ENCODE assay signal across 8 cellular contexts in genomic region chr18:70289351-70290330, GRCh38. TPM values are rescaled to one million over a fixed set of nuclear protein-coding genes. Genes with fewer than 3 reads are reported as not detected.
A peak's percentile ranks its signal among the peaks of the same experiment; 100 is the strongest.
DNase-seq lines count a peak whose midpoint lies in the region; ATAC-seq and TF ChIP-seq lines count a peak whose summit lies in the region.

No MANE protein-coding gene starts in this region.

- no peaks in the 10 kb centered on the region for H3K36me3 Mint-ChIP-seq in activated naive CD4-positive, alpha-beta T cell treated with anti-CD3 and anti-CD28 coated beads for 36 hours (ENCODE audit: low read depth)
- no peaks in the 10 kb centered on the region; the same call in 2 of the 3 replicates for H3K36me3 Mint-ChIP-seq in GM23338 (ENCODE audit: low read depth)
- H3K36me3 Mint-ChIP-seq in activated naive CD8-positive, alpha-beta T cell: no peaks in the 10 kb centered on the region

- no peaks in the 10 kb centered on the region for H3F3A ChIP-seq in GM23338 (replicated peaks; ENCODE audit: low read depth)

- H3K4me2 ChIP-seq in GM23338 (peak overlapping the region; percentile 97), KMS-11 (peak overlapping the region; percentile 78)

- H3K9me2 ChIP-seq in GM23338 (ENCODE audit: insufficient read depth): no peaks in the 10 kb centered on the region

- H3K9me3 ChIP-seq in heart left ventricle (peaks cover 0 to 4% (median 0%) of the 10 kb centered on the region in 12 donors), prostate gland (no peaks in the 10 kb centered on the region)

- peaks cover 4% of the 10 kb centered on the region for H3K4me1 Mint-ChIP-seq in activated naive CD4-positive, alpha-beta T cell treated with anti-CD3 and anti-CD28 coated beads for 36 hours (ENCODE audit: low read depth)
- peaks cover 29% of the 10 kb centered on the region for H3K4me1 Mint-ChIP-seq in GM23338
- peaks cover 12% of the 10 kb centered on the region for H3K4me1 Mint-ChIP-seq in activated naive CD8-positive, alpha-beta T cell (ENCODE audit: low read depth)

- TF ChIP-seq POLR2A in heart left ventricle (IDR thresholded peaks at IDR 0.05) (no peak), prostate gland (IDR thresholded peaks at IDR 0.05) (no peak)

- ATAC-seq in GM23338: peak; percentile 64
- peak in 3 of 4 donors; percentile 29 to 52 (median 46) for ATAC-seq in heart left ventricle

- peak; percentile 14 for DNase-seq in activated naive CD4-positive, alpha-beta T cell treated with anti-CD3 and anti-CD28 coated beads for 36 hours
- DNase-seq in activated naive CD4-positive, alpha-beta T cell (lab: John Stamatoyannopoulos, UW): no peak
- DNase-seq in GM23338 (ENCODE audit: low spot score) (peak; percentile 67), heart left ventricle (peak; percentile 34 to 69 (median 45)), prostate gland (ENCODE audit: low spot score) (peak; percentile 11), NOMO-1 treated with DMSO at 0.1 percent for 48 hours (lab: John Stamatoyannopoulos, UW; ENCODE audit: unreplicated experiment) (no peak)

- WGBS in heart left ventricle, 4 donors: 0 to 2% (median 1%) methylated on average over 19 to 87 of the region's 87 CpGs
- WGBS in prostate gland: under 1% methylated on average over 59 of the region's 87 CpGs

- H3K27ac Mint-ChIP-seq in activated naive CD4-positive, alpha-beta T cell treated with anti-CD3 and anti-CD28 coated beads for 36 hours: no peak overlapping the region
- peak overlapping the region; percentile 92 for H3K27ac Mint-ChIP-seq in GM23338
- H3K27ac Mint-ChIP-seq in activated naive CD8-positive, alpha-beta T cell: peak overlapping the region; percentile 66

- CTCF ChIA-PET in activated naive CD4-positive, alpha-beta T cell treated with anti-CD3 and anti-CD28 coated beads for 36 hours (lab: Charles Lee): no interaction called here

- peak overlapping the region; percentile 88 for H3K4me3 ChIP-seq in GM23338
- H3K4me3 ChIP-seq in KMS-11 (IDR thresholded peaks at IDR 0.05; ENCODE audit: insufficient read depth, low read depth, low read length): no peak overlapping the region
- peak overlapping the region; percentile 47 to 97 (median 76) for H3K4me3 ChIP-seq in heart left ventricle
- peak overlapping the region; percentile 72 to 77 for H3K4me3 ChIP-seq in prostate gland

- intact Hi-C loops in activated naive CD4-positive, alpha-beta T cell treated with anti-CD3 and anti-CD28 coated beads for 36 hours (cut with micrococcal nuclease): loop anchor here (1.0 to 5.0 kb wide), 2 partner anchors 84 to 143 kb away; partner anchors contain the start of gene RTTN
- intact Hi-C loops in heart left ventricle (cut with DNase I): loop anchor here (2.0 to 10.0 kb wide), 10 partner anchors 38 to 145 kb away; partner anchors contain the start of gene RTTN (in 8 of the 10)
- intact Hi-C loops in prostate gland (cut with DNase I): loop anchor here (5.0 to 10.0 kb wide), 2 partner anchors 82 to 145 kb away; partner anchors contain the start of gene RTTN

- H2AFZ ChIP-seq in GM23338: peak overlapping the region; percentile 89
- H2AFZ ChIP-seq in KMS-11 (ENCODE audit: low read depth): peak overlapping the region; percentile 57

- H3K9ac ChIP-seq in KMS-11: peak overlapping the region; percentile 78

- H3K27me3 ChIP-seq in GM23338 (ENCODE audit: insufficient read depth) (peaks cover 9% of the 10 kb centered on the region), KMS-11 (ENCODE audit: insufficient read depth, low read depth) (no peaks in the 10 kb centered on the region), heart left ventricle (no peaks in the 10 kb centered on the region), prostate gland (replicated peaks; ENCODE audit: insufficient read depth) (no peaks in the 10 kb centered on the region)

- no peak overlapping the region for H3K27ac ChIP-seq in GM23338 (ENCODE audit: low read depth)
- H3K27ac ChIP-seq in KMS-11: peak overlapping the region; percentile 42
- H3K27ac ChIP-seq in heart left ventricle: peak overlapping the region; percentile 79 to 95 (median 86)
- peak overlapping the region; percentile 77 to 81 for H3K27ac ChIP-seq in prostate gland

- no peaks in the 10 kb centered on the region for H3K9me3 Mint-ChIP-seq in activated naive CD4-positive, alpha-beta T cell treated with anti-CD3 and anti-CD28 coated beads for 36 hours
- no peaks in the 10 kb centered on the region for H3K9me3 Mint-ChIP-seq in GM23338
- no peaks in the 10 kb centered on the region for H3K9me3 Mint-ChIP-seq in activated naive CD8-positive, alpha-beta T cell (ENCODE audit: low read depth)

- H3K4me3 Mint-ChIP-seq in activated naive CD4-positive, alpha-beta T cell treated with anti-CD3 and anti-CD28 coated beads for 36 hours: peak overlapping the region; percentile 83
- H3K4me3 Mint-ChIP-seq in GM23338: peak overlapping the region; percentile 90
- peak overlapping the region; percentile 88 for H3K4me3 Mint-ChIP-seq in activated naive CD8-positive, alpha-beta T cell

- H4K20me1 ChIP-seq in GM23338 (replicated peaks; ENCODE audit: insufficient read depth) (peaks cover 5% of the 10 kb centered on the region), KMS-11 (ENCODE audit: insufficient read depth) (peaks cover 7% of the 10 kb centered on the region)

- H3K79me2 ChIP-seq in GM23338 (replicated peaks; ENCODE audit: insufficient read depth) (peaks cover 50% of the 10 kb centered on the region), KMS-11 (ENCODE audit: insufficient read depth, low read depth) (peaks cover 50% of the 10 kb centered on the region)

- H3K36me3 ChIP-seq in GM23338 (ENCODE audit: insufficient read depth): no peaks in the 10 kb centered on the region
- no peaks in the 10 kb centered on the region for H3K36me3 ChIP-seq in KMS-11 (ENCODE audit: insufficient read depth)
- H3K36me3 ChIP-seq in heart left ventricle: no peaks in the 10 kb centered on the region
- no peaks in the 10 kb centered on the region for H3K36me3 ChIP-seq in prostate gland

- peaks cover 45% of the 10 kb centered on the region for H3K27me3 Mint-ChIP-seq in activated naive CD4-positive, alpha-beta T cell treated with anti-CD3 and anti-CD28 coated beads for 36 hours (ENCODE audit: low read depth)
- peaks cover 4% of the 10 kb centered on the region for H3K27me3 Mint-ChIP-seq in GM23338 (ENCODE audit: insufficient read depth, low read depth, poor library complexity)
- peaks cover 28% of the 10 kb centered on the region for H3K27me3 Mint-ChIP-seq in activated naive CD8-positive, alpha-beta T cell

- peaks cover 17% of the 10 kb centered on the region for H3K4me1 ChIP-seq in GM23338 (ENCODE audit: insufficient read depth)
- peaks cover 30% of the 10 kb centered on the region for H3K4me1 ChIP-seq in KMS-11 (ENCODE audit: low read depth, poor library complexity, severe bottlenecking)
- peaks cover 0 to 75% (median 48%) of the 10 kb centered on the region in 12 donors for H3K4me1 ChIP-seq in heart left ventricle
- peaks cover 6% of the 10 kb centered on the region for H3K4me1 ChIP-seq in prostate gland (replicated peaks)

- no peak for TF ChIP-seq CTCF in GM23338 (conservative IDR thresholded peaks at IDR 0.05; ENCODE audit: low read depth in 2 of 2)
- no peak for TF ChIP-seq CTCF in KMS-11 (conservative IDR thresholded peaks at IDR 0.05; ENCODE audit: low read depth, low read length)
- TF ChIP-seq CTCF in heart left ventricle (IDR thresholded peaks at IDR 0.05): no peak
- no peak for TF ChIP-seq CTCF in prostate gland (IDR thresholded peaks at IDR 0.05)

TF ChIP-seq in GM23338, 12 proteins besides CTCF, POLR2A, EP300 and RAD21 (continues in another document):
- TF ChIP-seq STAT1 (IDR thresholded peaks at IDR 0.05; ENCODE audit: unreplicated experiment) (no peak), ETS1 (IDR thresholded peaks at IDR 0.05) (no peak), REST (IDR thresholded peaks at IDR 0.05; ENCODE audit: unreplicated experiment) (no peak), POLR2AphosphoS5 (IDR thresholded peaks at IDR 0.05; ENCODE audit: low read depth) (no peak), CREB1 (CRISPR knock-in tag; IDR thresholded peaks at IDR 0.05; ENCODE audit: low read depth) (no peak), JUNB (IDR thresholded peaks at IDR 0.05; ENCODE audit: unreplicated experiment) (no peak)

RNA-seq across cellular contexts. Expression of gene SOCS6, which starts 0.8 kb away (rescaled TPM):
- total RNA-seq in activated naive CD4-positive, alpha-beta T cell treated with anti-CD3 and anti-CD28 coated beads for 36 hours: under 1 TPM; 0.42 to 0.60 TPM
- 12.4 and 13.3 TPM in 2 replicates for total RNA-seq in GM23338 (2014; rRNA removed; shearing (Covaris generic))
- 4.4 and 4.6 TPM in 2 replicates for polyA plus RNA-seq in GM23338 (2016; fragmentation: Nextera tagmentation; extraction: Ambion mirVana)
- 10 to 100 TPM; 18.2 to 32.9 (median 21.8) TPM for total RNA-seq in heart left ventricle
- 10 to 100 TPM in 1 of 2 donors, 1 to 10 TPM in 1; 6.5 to 15.9 TPM for polyA plus RNA-seq in heart left ventricle
- 10 to 100 TPM; 25.6 to 31.4 TPM for total RNA-seq in prostate gland

Comparison
In these comparisons a context has a peak if more than half of its experiments do, and no peak if none do; other contexts are left out.
1. DNase-seq: peak in activated naive CD4-positive, alpha-beta T cell treated with anti-CD3 and anti-CD28 coated beads for 36 hours (single experiment), GM23338 (single experiment), heart left ventricle (5 of 5) and prostate gland (single experiment); none in activated naive CD4-positive, alpha-beta T cell (0 of 4) and NOMO-1 treated with DMSO at 0.1 percent for 48 hours (single experiment).
2. Peak in every context shown above with its lines, with median percentiles within 50 percentile points of each other: H3K4me3 Mint-ChIP-seq.